In genomic region chr7:94206295-94206694, GRCh38 we compare ENCODE assay signal across 22 cellular contexts.
"Had no signal": no experiment of that assay in that cellular context is flagged by ENCODE, and none has a peak within 500 bp of the region (broad histone marks: within the 10 kb centered on the region; RNA-seq: fewer than 3 reads in every experiment).

No MANE protein-coding gene starts in this region.

- H3K27ac ChIP-seq: tibial artery had no signal

- H3K4me3 ChIP-seq: lung, tibial artery had no signal

- H3K27me3 ChIP-seq: tibial artery had no signal

- H3K4me1 ChIP-seq: tibial artery had no signal

- ATAC-seq: activated CD8-positive, alpha-beta memory T cell treated with anti-CD3 and anti-CD28 coated beads, Interleukin-2, amount 10 ng/mL, durations not matched to agents 7 days and 5 days; left lobe of liver had no signal

- H3K9me3 ChIP-seq: tibial artery had no signal

- H3K36me3 ChIP-seq: tibial artery had no signal

- DNase-seq: activated B cell treated with CpG ODN at 0.5 μM for 24 hours; activated CD4-positive, alpha-beta memory T cell treated with anti-CD3 and anti-CD28 coated beads for 36 hours; activated CD4-positive, alpha-beta T cell treated with anti-CD3 and anti-CD28 coated beads for 4 hours; activated CD8-positive, alpha-beta memory T cell treated with anti-CD3 and anti-CD28 coated beads, Interleukin-2, amount 10 ng/mL, durations not matched to agents 7 days and 5 days; activated naive CD4-positive, alpha-beta T cell treated with Interleukin-2 at 50 U/mL for 16 hours; activated naive CD8-positive, alpha-beta T cell treated with anti-CD3 and anti-CD28 coated beads, Interleukin-2, amount 10 ng/mL, durations not matched to agents 7 days and 5 days; activated T-cell treated with anti-CD3 and anti-CD28 coated beads, Interleukin-2, amount 50 U/mL, for 1 hour; anterior cingulate cortex; cerebellar nuclear complex; effector CD4-positive, alpha-beta T cell; foreskin melanocyte; kidney; midbrain; nucleus accumbens; stimulated activated CD4-positive, alpha-beta T cell treated with anti-CD3 and anti-CD28 coated beads, Interleukin-12 subunit alpha, Interleukin-12 subunit beta, amount 100 ng/mL, for 4 hours; stimulated activated CD4-positive, alpha-beta T cell treated with anti-CD3 and anti-CD28 coated beads, Interleukin-1b, Interleukin-23, amount 100 ng/mL, for 48 hours; stimulated activated naive CD4-positive, alpha-beta T cell treated with Interleukin-2 at 50 U/mL for 16 hours; substantia nigra; T-helper 9 cell; tibial artery had no signal
